In the genomic region with DNA sequence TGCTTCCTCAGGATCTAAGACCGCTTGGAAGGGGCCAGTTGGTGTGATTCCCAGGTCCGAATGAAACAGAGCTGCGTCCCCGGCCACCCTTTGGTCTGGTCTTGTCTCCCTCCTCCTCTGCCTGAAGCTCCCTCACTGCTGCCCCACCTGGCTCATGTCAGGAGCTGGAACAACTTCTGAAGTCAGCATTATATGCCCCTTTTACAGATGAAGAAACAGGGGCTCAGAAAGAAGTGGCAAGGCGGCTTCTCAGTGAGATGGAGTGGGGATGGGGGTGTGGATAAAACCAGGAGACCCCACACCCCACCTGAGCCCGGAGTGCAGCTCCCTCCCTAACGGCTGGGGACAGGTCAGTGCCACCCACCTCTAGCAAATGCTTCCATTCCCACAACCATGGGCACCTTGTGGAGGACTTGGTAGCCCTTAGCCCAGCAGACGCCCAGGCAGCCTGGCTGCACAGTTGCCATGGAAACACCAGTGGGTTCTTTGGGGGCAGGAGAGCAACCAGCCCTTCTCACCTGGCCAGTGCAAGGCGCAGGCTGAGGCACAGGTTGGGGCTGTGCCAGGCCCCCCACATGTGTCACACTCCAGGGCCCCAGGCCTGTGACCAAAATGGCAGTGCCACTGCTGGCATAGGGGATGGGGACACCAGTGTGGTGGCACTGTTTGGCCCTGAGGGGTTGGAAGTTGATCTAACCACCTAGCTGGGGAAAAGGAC, we compare ENCODE assay signal across 10 cellular contexts. TPM values are rescaled to one million over a fixed set of nuclear protein-coding genes. Genes with fewer than 3 reads are reported as not detected.
DNase-seq lines count a peak whose midpoint lies in the region; ATAC-seq and TF ChIP-seq lines count a peak whose summit lies in the region.
"Had no signal": no experiment of that assay in that cellular context is flagged by ENCODE, and none has a peak within 500 bp of the region (broad histone marks: within the 10 kb centered on the region; RNA-seq: fewer than 3 reads in every experiment).

No MANE protein-coding gene starts in this region.

- TF ChIP-seq CTCF in activated B cell treated with CpG ODN at 0.5 μM for 24 hours (IDR thresholded peaks at IDR 0.05) (no peak), gastroesophageal sphincter (IDR thresholded peaks at IDR 0.05) (no peak), GM10248 (IDR thresholded peaks at IDR 0.05; ENCODE audit: control extremely low read depth, extremely low read depth, low read depth, missing control alignments) (no peak)

- H3K27me3 ChIP-seq in gastroesophageal sphincter: no peaks in the 10 kb centered on the region

- no peaks in the 10 kb centered on the region for H3K9me3 Mint-ChIP-seq in activated B cell treated with CpG ODN at 0.5 μM for 24 hours
- no peaks in the 10 kb centered on the region for H3K9me3 Mint-ChIP-seq in stimulated activated memory B cell treated with anti-CD40 and anti-IgM and Interleukin-4, amounts not matched to agents 10 μg/mL and 1 μg/mL and 100 μg/mL, for 72 hours

- peaks cover 76% of the 10 kb centered on the region for H3K4me1 Mint-ChIP-seq in activated B cell treated with CpG ODN at 0.5 μM for 24 hours
- H3K4me1 Mint-ChIP-seq in stimulated activated memory B cell treated with anti-CD40 and anti-IgM and Interleukin-4, amounts not matched to agents 10 μg/mL and 1 μg/mL and 100 μg/mL, for 72 hours: peaks cover 86% of the 10 kb centered on the region

- intact Hi-C loops in activated B cell treated with CpG ODN at 0.5 μM for 24 hours (cut with micrococcal nuclease): no loop called here

- TF ChIP-seq EP300 in gastroesophageal sphincter (IDR thresholded peaks at IDR 0.05): no peak

- peak; percentile 27 for DNase-seq in DMS53 (lab: John Stamatoyannopoulos, UW)
- DNase-seq in DMS53 treated with DMSO at 0.1 percent for 48 hours (lab: John Stamatoyannopoulos, UW; ENCODE audit: unreplicated experiment): no peak
- DNase-seq in activated B cell treated with CpG ODN at 0.5 μM for 24 hours: no peak
- no peak for DNase-seq in NCI-H345 (lab: John Stamatoyannopoulos, UW)
- no peak for DNase-seq in GM10248 (ENCODE audit: extremely low spot score)
- DNase-seq in HEK293T (ENCODE audit: extremely low spot score): no peak
- DNase-seq: activated naive CD4-positive, alpha-beta T cell treated with Interleukin-2 at 50 U/mL for 16 hours had no signal

- no peaks in the 10 kb centered on the region for H3K36me3 ChIP-seq in gastroesophageal sphincter

- peaks cover 40% of the 10 kb centered on the region for H3K36me3 Mint-ChIP-seq in activated B cell treated with CpG ODN at 0.5 μM for 24 hours (ENCODE audit: low read depth)
- peaks cover 31% of the 10 kb centered on the region for H3K36me3 Mint-ChIP-seq in stimulated activated memory B cell treated with anti-CD40 and anti-IgM and Interleukin-4, amounts not matched to agents 10 μg/mL and 1 μg/mL and 100 μg/mL, for 72 hours

- POLR2A ChIA-PET in activated B cell treated with CpG ODN at 0.5 μM for 24 hours (lab: Charles Lee) (interaction anchor here (2.0 to 7.1 kb wide), 3 partner anchors 13 to 30 kb away, joined by 5 to 313 read pairs (median 81); a partner anchor contains a TSS), GM10248 (lab: Yijun Ruan, JAX) (no interaction called here), HEK293T (lab: Yijun Ruan, JAX) (interaction anchor here (1.1 kb wide), 1 partner anchor 10 kb away, joined by 3 read pairs; no protein-coding TSS in a partner anchor)

- H3K4me3 Mint-ChIP-seq in activated B cell treated with CpG ODN at 0.5 μM for 24 hours: no peak overlapping the region
- H3K4me3 Mint-ChIP-seq in stimulated activated memory B cell treated with anti-CD40 and anti-IgM and Interleukin-4, amounts not matched to agents 10 μg/mL and 1 μg/mL and 100 μg/mL, for 72 hours: no peak overlapping the region

- peaks cover 8 to 100% (median 92%) of the 10 kb centered on the region in 3 donors for H3K4me1 ChIP-seq in gastroesophageal sphincter

- no peaks in the 10 kb centered on the region for H3K9me3 ChIP-seq in gastroesophageal sphincter

- CTCF ChIA-PET in activated B cell treated with CpG ODN at 0.5 μM for 24 hours (lab: Charles Lee): interaction anchor here (1.2 to 4.2 kb wide), 2 partner anchors 9 to 13 kb away, joined by 4 to 21 read pairs; no protein-coding TSS in a partner anchor
- CTCF ChIA-PET in GM10248 (lab: Yijun Ruan, JAX): interaction anchor here (1.7 to 7.2 kb wide), 3 partner anchors 13 to 52 kb away, joined by 7 to 95 read pairs (median 37); no protein-coding TSS in a partner anchor
- CTCF ChIA-PET in HEK293T (lab: Yijun Ruan, JAX): interaction anchor here (0.6 to 3.7 kb wide), 7 partner anchors 10 to 67 kb away, joined by 3 to 17 read pairs (median 4); no protein-coding TSS in a partner anchor

- TF ChIP-seq POLR2A in gastroesophageal sphincter (IDR thresholded peaks at IDR 0.05): no peak

- H3K4me3 ChIP-seq in gastroesophageal sphincter: no peak overlapping the region

- H3K27me3 Mint-ChIP-seq in activated B cell treated with CpG ODN at 0.5 μM for 24 hours: no peaks in the 10 kb centered on the region
- no peaks in the 10 kb centered on the region for H3K27me3 Mint-ChIP-seq in stimulated activated memory B cell treated with anti-CD40 and anti-IgM and Interleukin-4, amounts not matched to agents 10 μg/mL and 1 μg/mL and 100 μg/mL, for 72 hours

- ATAC-seq in activated B cell treated with CpG ODN at 0.5 μM for 24 hours (ENCODE audit: low read depth) (no peak), gastroesophageal sphincter (no peak)
- ATAC-seq in stimulated activated memory B cell treated with anti-CD40 and anti-IgM and Interleukin-4, amounts not matched to agents 10 μg/mL and 1 μg/mL and 100 μg/mL, for 72 hours: no peak

- WGBS in gastroesophageal sphincter (ENCODE audit: low coverage in 1 of 2), 2 donors: 82 to 94% methylated on average over 3 to 4 of the region's 9 CpGs

- H3K27ac Mint-ChIP-seq in activated B cell treated with CpG ODN at 0.5 μM for 24 hours: peak overlapping the region; percentile 90
- H3K27ac Mint-ChIP-seq in stimulated activated memory B cell treated with anti-CD40 and anti-IgM and Interleukin-4, amounts not matched to agents 10 μg/mL and 1 μg/mL and 100 μg/mL, for 72 hours: peak overlapping the region; percentile 89

- peak overlapping the region in 3 of 4 donors; percentile 76 to 87 (median 86) for H3K27ac ChIP-seq in gastroesophageal sphincter
- H3K27ac ChIP-seq: 22Rv1 had no signal

TF ChIP-seq in HEK293T, 16 proteins besides CTCF, POLR2A, EP300 and RAD21:
- TF ChIP-seq, protein P1, sequence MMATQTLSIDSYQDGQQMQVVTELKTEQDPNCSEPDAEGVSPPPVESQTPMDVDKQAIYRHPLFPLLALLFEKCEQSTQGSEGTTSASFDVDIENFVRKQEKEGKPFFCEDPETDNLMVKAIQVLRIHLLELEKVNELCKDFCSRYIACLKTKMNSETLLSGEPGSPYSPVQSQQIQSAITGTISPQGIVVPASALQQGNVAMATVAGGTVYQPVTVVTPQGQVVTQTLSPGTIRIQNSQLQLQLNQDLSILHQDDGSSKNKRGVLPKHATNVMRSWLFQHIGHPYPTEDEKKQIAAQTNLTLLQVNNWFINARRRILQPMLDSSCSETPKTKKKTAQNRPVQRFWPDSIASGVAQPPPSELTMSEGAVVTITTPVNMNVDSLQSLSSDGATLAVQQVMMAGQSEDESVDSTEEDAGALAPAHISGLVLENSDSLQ (IDR thresholded peaks at IDR 0.05): no peak
- TF ChIP-seq SUZ12 (IDR thresholded peaks at IDR 0.05) (no peak), HDGF (IDR thresholded peaks at IDR 0.05; ENCODE audit: borderline replicate concordance) (no peak), ELF4 (IDR thresholded peaks at IDR 0.05) (no peak), BHLHE40 (IDR thresholded peaks at IDR 0.05; ENCODE audit: borderline replicate concordance) (no peak), LEF1 (IDR thresholded peaks at IDR 0.05; ENCODE audit: borderline replicate concordance) (no peak), ARNT (IDR thresholded peaks at IDR 0.05) (no peak), NFRKB (IDR thresholded peaks at IDR 0.05) (no peak), FOXK2 (IDR thresholded peaks at IDR 0.05) (no peak), FOXA1 (IDR thresholded peaks at IDR 0.05) (no peak), ZNF384 (IDR thresholded peaks at IDR 0.05) (no peak), FOXM1 (IDR thresholded peaks at IDR 0.05; ENCODE audit: borderline replicate concordance) (no peak), SP1 (IDR thresholded peaks at IDR 0.05) (no peak)

RNA-seq across cellular contexts. Expression of a gene that starts 31.9 kb away (rescaled TPM):
- total RNA-seq in activated B cell treated with CpG ODN at 0.5 μM for 24 hours: 208 and 209 TPM in 2 replicates
- 10 to 100 TPM; 68.3 to 94.7 (median 69.9) TPM for total RNA-seq in gastroesophageal sphincter
